In genomic region chr3:156831006-156831405, GRCh38 we compare ENCODE assay signal across 29 cellular contexts.
"Had no signal": no experiment of that assay in that cellular context is flagged by ENCODE, and none has a peak within 500 bp of the region (broad histone marks: within the 10 kb centered on the region; RNA-seq: fewer than 3 reads in every experiment).

No MANE protein-coding gene starts in this region.

- DNase-seq: immature natural killer cell; kidney; left colon; left lung; lower lobe of right lung; mammary epithelial cell; mesenchymal stem cell; naive thymus-derived CD8-positive, alpha-beta T cell; nucleus accumbens; pancreas; posterior cingulate gyrus; retina; right cardiac atrium; stimulated activated CD4-positive, alpha-beta T cell treated with anti-CD3 and anti-CD28 coated beads, Interleukin-12 subunit alpha, Interleukin-12 subunit beta, amount 100 ng/mL, for 4 hours; stimulated activated CD4-positive, alpha-beta T cell treated with anti-CD3 and anti-CD28 coated beads, Interleukin-15, amount 100 ng/mL, for 24 hours; stimulated activated CD4-positive, alpha-beta T cell treated with anti-CD3 and anti-CD28 coated beads, Interleukin-2, amount 100 ng/mL, for 24 hours; stimulated activated CD4-positive, alpha-beta T cell treated with anti-CD3 and anti-CD28 coated beads, Interleukin-4, amount 100 ng/mL, for 1 hour; stimulated activated naive CD4-positive, alpha-beta T cell; tibial artery; trophoblast cell; upper lobe of right lung had no signal

- H3K27me3 Mint-ChIP-seq: naive thymus-derived CD8-positive, alpha-beta T cell; stimulated activated naive CD8-positive, alpha-beta T cell treated with anti-CD3 and anti-CD28 coated beads, Interleukin-15, Interleukin-2, amounts not matched to agents 100 ng/mL and 50 ng/mL, for 24 hours had no signal

- H3K9me3 ChIP-seq: left lung, lower lobe of right lung, pancreas, prostate gland, suprapubic skin, thoracic aorta, tibial artery, upper lobe of right lung had no signal

- H3K27ac ChIP-seq: left lung, lower lobe of right lung, pancreas, prostate gland, skin epidermis, suprapubic skin, thoracic aorta, tibial artery, upper lobe of right lung had no signal

- H3K4me3 ChIP-seq: left lung, lower lobe of right lung, pancreas, prostate gland, skin epidermis, suprapubic skin, thoracic aorta, tibial artery, upper lobe of right lung had no signal

- H3K27ac Mint-ChIP-seq: nephron; stimulated activated naive CD8-positive, alpha-beta T cell treated with anti-CD3 and anti-CD28 coated beads, Interleukin-15, Interleukin-2, amounts not matched to agents 100 ng/mL and 50 ng/mL, for 24 hours had no signal

- H3K27me3 ChIP-seq: left lung, pancreas, suprapubic skin, tibial artery, upper lobe of right lung had no signal

- ATAC-seq: left colon; left lung; lower lobe of right lung; naive thymus-derived CD8-positive, alpha-beta T cell; pancreas; right cardiac atrium; sciatic nerve; upper lobe of right lung had no signal

- H3K36me3 Mint-ChIP-seq: immature natural killer cell; naive thymus-derived CD8-positive, alpha-beta T cell had no signal

- H3K9me3 Mint-ChIP-seq: immature natural killer cell; naive thymus-derived CD8-positive, alpha-beta T cell; nephron; neural crest cell; stimulated activated naive CD8-positive, alpha-beta T cell treated with anti-CD3 and anti-CD28 coated beads, Interleukin-15, Interleukin-2, amounts not matched to agents 100 ng/mL and 50 ng/mL, for 24 hours had no signal

- H3K36me3 ChIP-seq: left lung, lower lobe of right lung, pancreas, prostate gland, suprapubic skin, thoracic aorta, tibial artery, upper lobe of right lung had no signal

- H3K4me3 Mint-ChIP-seq: immature natural killer cell; naive thymus-derived CD8-positive, alpha-beta T cell; nephron; neural crest cell; stimulated activated naive CD8-positive, alpha-beta T cell treated with anti-CD3 and anti-CD28 coated beads, Interleukin-15, Interleukin-2, amounts not matched to agents 100 ng/mL and 50 ng/mL, for 24 hours had no signal

- H3K4me1 ChIP-seq: prostate gland, upper lobe of right lung had no signal
